ENCODE assay signal across 10 cellular contexts in genomic region chr1:76868916-76869315, GRCh38. TPM values are rescaled to one million over a fixed set of nuclear protein-coding genes. Genes with fewer than 3 reads are reported as not detected.
DNase-seq lines count a peak whose midpoint lies in the region; ATAC-seq and TF ChIP-seq lines count a peak whose summit lies in the region.
"Had no signal": no experiment of that assay in that cellular context is flagged by ENCODE, and none has a peak within 500 bp of the region (broad histone marks: within the 10 kb centered on the region; RNA-seq: fewer than 3 reads in every experiment).

No MANE protein-coding gene starts in this region.

- no peak overlapping the region for H2AFZ ChIP-seq in neural cell (ENCODE audit: low read depth, low read length)

- DNase-seq in AG10803 (ENCODE audit: low read depth) (no peak), NCI-H748 treated with DMSO at 0.1 percent for 48 hours (lab: John Stamatoyannopoulos, UW) (peak; percentile 44), epithelial cell of proximal tubule (ENCODE audit: low read depth) (no peak)

- peak overlapping the region; percentile 73 for H3K9ac ChIP-seq in neural cell (ENCODE audit: low read length)

- H3K9me2 ChIP-seq in neural cell (ENCODE audit: insufficient read depth, low read length) = no peaks in the 10 kb centered on the region

- H3K9me3 ChIP-seq in neural cell (ENCODE audit: low read length) = no peaks in the 10 kb centered on the region

- H3K36me3 ChIP-seq in neural cell (ENCODE audit: insufficient read depth, low read length) = no peaks in the 10 kb centered on the region

- H3K27ac ChIP-seq in neural cell (ENCODE audit: low read length) = no peak overlapping the region

- H3K79me2 ChIP-seq in neural cell (replicated peaks; ENCODE audit: insufficient read depth, low read length) = peaks cover 74% of the 10 kb centered on the region

- H4K20me1 ChIP-seq in neural cell (ENCODE audit: insufficient read depth) = no peaks in the 10 kb centered on the region

- H3K27me3 ChIP-seq in neural cell (ENCODE audit: insufficient read depth, low read depth, low read length) = no peaks in the 10 kb centered on the region

- TF ChIP-seq RAD21 in neural cell (conservative IDR thresholded peaks at IDR 0.05) = no peak

- ATAC-seq in GM18498 (IDR thresholded peaks at IDR 0.05; ENCODE audit: unreplicated experiment) = no peak
- no peak for ATAC-seq in HG02938 (IDR thresholded peaks at IDR 0.05; ENCODE audit: unreplicated experiment)
- no peak for ATAC-seq in GM19455 (IDR thresholded peaks at IDR 0.05; ENCODE audit: unreplicated experiment)
- no peak for ATAC-seq in HG02852 (IDR thresholded peaks at IDR 0.05; ENCODE audit: unreplicated experiment)
- ATAC-seq: HCT116 had no signal

- no peak for TF ChIP-seq CTCF in AG10803 (conservative IDR thresholded peaks at IDR 0.05; ENCODE audit: low read length)
- TF ChIP-seq CTCF in epithelial cell of proximal tubule (conservative IDR thresholded peaks at IDR 0.05; ENCODE audit: low read depth, low read length) = no peak
- no peak for TF ChIP-seq CTCF in neural cell (IDR thresholded peaks at IDR 0.05; ENCODE audit: poor library complexity, severe bottlenecking)

- H3F3A ChIP-seq in neural cell (ENCODE audit: insufficient read depth, low read length, poor library complexity, severe bottlenecking) = no peaks in the 10 kb centered on the region

- H3K4me2 ChIP-seq in neural cell (ENCODE audit: low read length) = peak overlapping the region; percentile 64

- no peak for TF ChIP-seq EP300 in neural cell (conservative IDR thresholded peaks at IDR 0.05; ENCODE audit: poor library complexity, severe bottlenecking)

- H3K4me3 ChIP-seq in AG10803 (ENCODE audit: low read length) = peak overlapping the region; percentile 82
- peak overlapping the region; percentile 58 for H3K4me3 ChIP-seq in epithelial cell of proximal tubule (ENCODE audit: low read depth, low read length)
- peak overlapping the region; percentile 91 for H3K4me3 ChIP-seq in neural cell (ENCODE audit: low read length)

TF ChIP-seq in neural cell, 6 proteins besides CTCF, POLR2A, EP300 and RAD21:
- TF ChIP-seq POLR2AphosphoS5 (IDR thresholded peaks at IDR 0.05) (no peak), MXI1 (conservative IDR thresholded peaks at IDR 0.05; ENCODE audit: poor library complexity, severe bottlenecking) (no peak), SMC3 (conservative IDR thresholded peaks at IDR 0.05; ENCODE audit: poor library complexity) (no peak), EZH2 (IDR thresholded peaks at IDR 0.05; ENCODE audit: borderline replicate concordance, insufficient read depth, low read length, poor library complexity, severe bottlenecking) (no peak), TAF1 (IDR thresholded peaks at IDR 0.05; ENCODE audit: low read depth) (no peak), REST (IDR thresholded peaks at IDR 0.05; ENCODE audit: borderline replicate concordance) (no peak)

RNA-seq across cellular contexts. Expression of gene ST6GALNAC5, which starts 1.6 kb away (rescaled TPM):
- 1.3 and 1.4 TPM in 2 replicates for total RNA-seq in epithelial cell of proximal tubule
- 57.3 and 62.8 TPM in 2 replicates for polyA plus RNA-seq in neural cell
- 94.2 and 98.6 TPM in 2 replicates for polyA minus RNA-seq in neural cell
- total RNA-seq: T-helper 1 cell treated with Interleukin-12 subunit alpha and Interleukin-12 subunit beta and Interleukin-4 antibody, amounts not matched to agents 30 ng/mL and 1 ng/mL, for 36 hours had no signal
